1 cellular context compared by ENCODE assay signal in genomic region chr22:22928666-22929380, GRCh38.
TF ChIP-seq lines count a peak whose summit lies in the region.

No MANE protein-coding gene starts in this region.

TF ChIP-seq in WTC11, 78 proteins besides CTCF, POLR2A, EP300 and RAD21 (continued from another document):
- TF ChIP-seq ZNF532 (CRISPR knock-in tag; IDR thresholded peaks at IDR 0.05; ENCODE audit: borderline replicate concordance) = no peak
- TF ChIP-seq ATF6 (CRISPR knock-in tag; IDR thresholded peaks at IDR 0.05) = no peak
- TF ChIP-seq HMGXB4 (CRISPR knock-in tag; IDR thresholded peaks at IDR 0.05) = no peak
